Comparison of ENCODE assay signal across 13 cellular contexts in genomic region chr2:84957771-84958134, GRCh38. TPM values are rescaled to one million over a fixed set of nuclear protein-coding genes. Genes with fewer than 3 reads are reported as not detected.
DNase-seq lines count a peak whose midpoint lies in the region; ATAC-seq, FAIRE-seq and TF ChIP-seq lines count a peak whose summit lies in the region.
"Had no signal": no experiment of that assay in that cellular context is flagged by ENCODE, and none has a peak within 500 bp of the region (broad histone marks: within the 10 kb centered on the region; RNA-seq: fewer than 3 reads in every experiment).

No MANE protein-coding gene starts in this region.

- peaks cover 25% of the 10 kb centered on the region for H3K4me1 Mint-ChIP-seq in activated naive CD4-positive, alpha-beta T cell treated with anti-CD3 and anti-CD28 coated beads for 36 hours (ENCODE audit: low read depth)

- no peaks in the 10 kb centered on the region; the same call in 1 of the 2 replicates for H3K36me3 ChIP-seq in PC-9 (ENCODE audit: low read depth)
- H3K36me3 ChIP-seq in esophagus (ENCODE audit: control insufficient read depth in 2 of 2, insufficient read depth in 2 of 2, low read length in 1 of 2) = peaks cover 0 to under 1% of the 10 kb centered on the region in 2 donors
- H3K36me3 ChIP-seq in pancreas = no peaks in the 10 kb centered on the region
- H3K36me3 ChIP-seq in right atrium auricular region = no peaks in the 10 kb centered on the region

- H2AFZ ChIP-seq in PC-9 = no peak overlapping the region

- no peaks in the 10 kb centered on the region for H3K9me2 ChIP-seq in PC-9 (ENCODE audit: insufficient read depth)

- no peaks in the 10 kb centered on the region for H3K9me3 Mint-ChIP-seq in activated naive CD4-positive, alpha-beta T cell treated with anti-CD3 and anti-CD28 coated beads for 36 hours
- H3K9me3 Mint-ChIP-seq: CD4-positive, alpha-beta memory T cell had no signal

- H3K4me3 ChIP-seq in PC-9 (peak overlapping the region; percentile 27; the same call in 1 of the 2 replicates), esophagus (ENCODE audit: low read depth in 1 of 2, low read length in 2 of 2) (no peak overlapping the region), pancreas (no peak overlapping the region), right atrium auricular region (no peak overlapping the region)

- peaks cover 13% of the 10 kb centered on the region for H3K36me3 Mint-ChIP-seq in activated naive CD4-positive, alpha-beta T cell treated with anti-CD3 and anti-CD28 coated beads for 36 hours (ENCODE audit: low read depth)

- no peaks in the 10 kb centered on the region for H4K20me1 ChIP-seq in PC-9 (ENCODE audit: insufficient read depth)

- ATAC-seq in pancreas (no peak), GM21529 (IDR thresholded peaks at IDR 0.05; ENCODE audit: unreplicated experiment) (no peak)

- H3K4me3 Mint-ChIP-seq in activated naive CD4-positive, alpha-beta T cell treated with anti-CD3 and anti-CD28 coated beads for 36 hours = no peak overlapping the region
- H3K4me3 Mint-ChIP-seq: CD4-positive, alpha-beta memory T cell had no signal

- BruUV-seq in PC-9 (replicated peaks; lab: Mats Ljungman, UMichigan) = TSS peak; percentile 33

- no peak for TF ChIP-seq CTCF in C4-2B (conservative IDR thresholded peaks at IDR 0.05)
- no peak for TF ChIP-seq CTCF in PC-9 (conservative IDR thresholded peaks at IDR 0.05)
- TF ChIP-seq CTCF in pancreas (IDR thresholded peaks at IDR 0.05) = no peak
- TF ChIP-seq CTCF in right atrium auricular region (IDR thresholded peaks at IDR 0.05) = no peak

- H3F3A ChIP-seq in PC-9 (ENCODE audit: insufficient read depth, low read depth) = peaks cover 58% of the 10 kb centered on the region

- intact Hi-C loops in PC-9 (cut with micrococcal nuclease; ENCODE audit: unreplicated experiment) = loop anchor here (1.0 to 5.0 kb wide), 3 partner anchors 11 to 455 kb away; partner anchors contain the start of gene CAPG
- intact Hi-C loops in pancreas (cut with DNase I) = no loop called here
- intact Hi-C loops in activated naive CD4-positive, alpha-beta T cell treated with anti-CD3 and anti-CD28 coated beads for 36 hours (cut with micrococcal nuclease) = no loop called here

- H3K4me1 ChIP-seq in PC-9 (replicated peaks; ENCODE audit: insufficient read depth) = peaks cover 49% of the 10 kb centered on the region
- H3K4me1 ChIP-seq in esophagus (ENCODE audit: control insufficient read depth in 2 of 2, insufficient read depth in 2 of 2, low read length in 1 of 2) = peaks cover 3 to 5% of the 10 kb centered on the region in 2 donors
- H3K4me1 ChIP-seq in pancreas = peaks cover 18 to 36% (median 31%) of the 10 kb centered on the region in 3 donors
- peaks cover 0 to 10% of the 10 kb centered on the region in 2 donors for H3K4me1 ChIP-seq in right atrium auricular region

- H3K27ac ChIP-seq in C4-2B (peak overlapping the region; percentile 94), PC-9 (peak overlapping the region; percentile 99), esophagus (ENCODE audit: low read depth in 2 of 2, low read length in 1 of 2) (peak overlapping the region; percentile 75 to 84), pancreas (peak overlapping the region; percentile 75 to 93 (median 82)), right atrium auricular region (no peak overlapping the region)

- POLR2A ChIA-PET in PC-9 (lab: Charles Lee; ENCODE audit: unreplicated experiment) = interaction anchor here (0.6 to 1.7 kb wide), 7 partner anchors 12 to 603 kb away, joined by 3 to 30 read pairs (median 6); partner anchors contain the start of gene KCMF1

- no peak for FAIRE-seq in pancreas (lab: Jason Lieb, UNC)

- H3K79me2 ChIP-seq in PC-9 (ENCODE audit: low read depth) = peaks cover 2% of the 10 kb centered on the region

- no peak overlapping the region for H3K27ac Mint-ChIP-seq in activated naive CD4-positive, alpha-beta T cell treated with anti-CD3 and anti-CD28 coated beads for 36 hours

- H3K27me3 Mint-ChIP-seq in activated naive CD4-positive, alpha-beta T cell treated with anti-CD3 and anti-CD28 coated beads for 36 hours (ENCODE audit: low read depth) = no peaks in the 10 kb centered on the region
- H3K27me3 Mint-ChIP-seq: CD4-positive, alpha-beta memory T cell had no signal

- CTCF ChIA-PET in PC-9 (lab: Charles Lee) = interaction anchor here (1.0 kb wide), 2 partner anchors 11 to 31 kb away, joined by 3 to 4 read pairs; no protein-coding TSS in a partner anchor
- CTCF ChIA-PET in activated naive CD4-positive, alpha-beta T cell treated with anti-CD3 and anti-CD28 coated beads for 36 hours (lab: Charles Lee) = interaction anchor here (0.6 to 1.6 kb wide), 2 partner anchors 11 to 278 kb away, joined by 3 to 9 read pairs; no protein-coding TSS in a partner anchor

- peak overlapping the region; percentile 76 for H3K4me2 ChIP-seq in PC-9

- H3K9me3 ChIP-seq in PC-9 (ENCODE audit: insufficient read depth, low read depth) (no peaks in the 10 kb centered on the region), esophagus (ENCODE audit: control insufficient read depth in 2 of 2, insufficient read depth in 1 of 2, low read depth in 1 of 2, low read length in 1 of 2) (no peaks in the 10 kb centered on the region), pancreas (no peaks in the 10 kb centered on the region), right atrium auricular region (no peaks in the 10 kb centered on the region)

- DNase-seq in PC-9 (no peak), pancreas (no peak), right atrium auricular region (ENCODE audit: low spot score) (no peak), occipital lobe (lab: John Stamatoyannopoulos, UW) (no peak)
- no peak for DNase-seq in activated naive CD4-positive, alpha-beta T cell treated with anti-CD3 and anti-CD28 coated beads for 36 hours
- DNase-seq: activated CD4-positive, alpha-beta T cell treated with anti-CD3 and anti-CD28 coated beads for 1 hour; activated naive CD4-positive, alpha-beta T cell; CD4-positive, alpha-beta memory T cell; hippocampal formation; Right ventricle myocardium superior had no signal

- no peaks in the 10 kb centered on the region for H3K27me3 ChIP-seq in PC-9 (ENCODE audit: insufficient read depth, low read depth)
- no peaks in the 10 kb centered on the region for H3K27me3 ChIP-seq in esophagus (ENCODE audit: control insufficient read depth in 1 of 2, insufficient read depth in 2 of 2, low read length in 2 of 2)
- no peaks in the 10 kb centered on the region for H3K27me3 ChIP-seq in pancreas
- no peaks in the 10 kb centered on the region for H3K27me3 ChIP-seq in right atrium auricular region

RNA-seq across cellular contexts. Expression of gene KCMF1, which starts 13.2 kb away (rescaled TPM):
- total RNA-seq in PC-9 (2021) = 95.3 and 97.8 TPM in 2 replicates
- polyA plus RNA-seq in esophagus = 10 to 100 TPM; 33.7 to 52.7 TPM
- 100 to 1,000 TPM in 1 of 6 donors, 10 to 100 TPM in 5; 58.1 to 102 (median 82.3) TPM for total RNA-seq in pancreas
- polyA plus RNA-seq in pancreas = 10 to 100 TPM in 1 of 2 donors, 1 to 10 TPM in 1; 9.9 to 31.1 TPM
- total RNA-seq in right atrium auricular region = 10 to 100 TPM; 53.1 to 69.5 TPM
- 100 to 1,000 TPM; 105 to 109 TPM for total RNA-seq in activated naive CD4-positive, alpha-beta T cell treated with anti-CD3 and anti-CD28 coated beads for 36 hours
- 48.8 TPM for total RNA-seq in occipital lobe

RNA-seq across cellular contexts. Expression of gene TMSB10, which starts 52.3 kb away (rescaled TPM):
- 1,668 and 1,769 TPM in 2 replicates for total RNA-seq in PC-9 (2021)
- polyA plus RNA-seq in esophagus = 1,000 to 10,000 TPM; 1,127 to 2,184 TPM
- total RNA-seq in pancreas = 100 to 1,000 TPM; 134 to 700 (median 213) TPM
- polyA plus RNA-seq in pancreas = 1,000 to 10,000 TPM in 1 of 2 donors, 100 to 1,000 TPM in 1; 585 to 1,099 TPM
- total RNA-seq in right atrium auricular region = 1,000 to 10,000 TPM; 1,113 to 1,769 TPM
- total RNA-seq in activated naive CD4-positive, alpha-beta T cell treated with anti-CD3 and anti-CD28 coated beads for 36 hours = 1,000 to 10,000 TPM; 1,772 to 1,864 TPM
- 2,498 TPM for total RNA-seq in occipital lobe

Comparison
In these comparisons a context has a peak if more than half of its experiments do, and no peak if none do; other contexts are left out.
1. H3K27ac ChIP-seq: peak in C4-2B (single experiment), PC-9 (single experiment), esophagus (2 of 2) and pancreas (4 of 4); none in right atrium auricular region (0 of 2).